In genomic region chrX:40094900-40095587, GRCh38 we compare ENCODE assay signal across 8 cellular contexts. TPM values are rescaled to one million over a fixed set of nuclear protein-coding genes. Genes with fewer than 3 reads are reported as not detected.
DNase-seq lines count a peak whose midpoint lies in the region; ATAC-seq, FAIRE-seq and TF ChIP-seq lines count a peak whose summit lies in the region.

No MANE protein-coding gene starts in this region.

- H3K4me3 ChIP-seq in GM12875 (ENCODE audit: low read depth, low read length) (peak overlapping the region; percentile 57), esophagus squamous epithelium (peak overlapping the region; percentile 74 to 86 (median 76))

- TF ChIP-seq POLR2A in esophagus squamous epithelium (IDR thresholded peaks at IDR 0.05): no peak

- H3K27ac ChIP-seq in RWPE1 (peak overlapping the region; percentile 87), esophagus squamous epithelium (peak overlapping the region; percentile 86 to 93 (median 92))

- peaks cover 1% of the 10 kb centered on the region for H3K36me3 Mint-ChIP-seq in progenitor cell of endocrine pancreas (ENCODE audit: insufficient read depth)

- TF ChIP-seq CTCF in GM12875 (IDR thresholded peaks at IDR 0.05; ENCODE audit: borderline replicate concordance, insufficient read depth, low read depth, low read length): no peak
- no peak for TF ChIP-seq CTCF in RWPE1 (conservative IDR thresholded peaks at IDR 0.05; ENCODE audit: low read depth)
- no peak for TF ChIP-seq CTCF in esophagus squamous epithelium (IDR thresholded peaks at IDR 0.05)
- TF ChIP-seq CTCF in progenitor cell of endocrine pancreas (IDR thresholded peaks at IDR 0.05; ENCODE audit: unreplicated experiment): no peak

- no peaks in the 10 kb centered on the region for H3K9me3 Mint-ChIP-seq in progenitor cell of endocrine pancreas (ENCODE audit: low read depth)

- intact Hi-C loops in esophagus squamous epithelium (cut with DNase I): loop anchor here (5.0 kb wide), 2 partner anchors 57 to 77 kb away; no protein-coding TSS in a partner anchor

- no peaks in the 10 kb centered on the region for H3K9me3 ChIP-seq in esophagus squamous epithelium

- H3K36me3 ChIP-seq in esophagus squamous epithelium: no peaks in the 10 kb centered on the region

- POLR2A ChIA-PET in RWPE1 (lab: Yijun Ruan, JAX; ENCODE audit: low non-redundant PET): no interaction called here

- peaks cover 35% of the 10 kb centered on the region for H3K27me3 Mint-ChIP-seq in progenitor cell of endocrine pancreas

- H3K4me1 Mint-ChIP-seq in progenitor cell of endocrine pancreas (ENCODE audit: low read depth): peaks cover 24% of the 10 kb centered on the region

- peak overlapping the region; percentile 90 for H3K27ac Mint-ChIP-seq in progenitor cell of endocrine pancreas

- no peak for DNase-seq in RWPE1 (ENCODE audit: low spot score)
- DNase-seq in esophagus squamous epithelium (lab: John Stamatoyannopoulos, UW): no peak
- DNase-seq in progenitor cell of endocrine pancreas (ENCODE audit: low spot score, unreplicated experiment): no peak
- no peak for DNase-seq in HTR-8/SVneo (ENCODE audit: insufficient read length, low spot score)
- DNase-seq in NCI-H1436 (lab: John Stamatoyannopoulos, UW): no peak
- no peak for DNase-seq in SKM-1 treated with dmso at 0.1 percent for 144 hours (lab: John Stamatoyannopoulos, UW; ENCODE audit: unreplicated experiment)

- peaks cover 0 to 22% (median 1%) of the 10 kb centered on the region in 4 donors for H3K27me3 ChIP-seq in esophagus squamous epithelium

- H3K4me1 ChIP-seq in esophagus squamous epithelium: peaks cover 25 to 70% (median 26%) of the 10 kb centered on the region in 3 donors

- no peak for ATAC-seq in HG03460 (IDR thresholded peaks at IDR 0.05; ENCODE audit: unreplicated experiment)

- 0 to 14% methylated on average over 8 to 27 of the region's 34 CpGs for WGBS in esophagus squamous epithelium, 2 donors

- FAIRE-seq in HTR-8/SVneo (lab: Jason Lieb, UNC): no peak

- CTCF ChIA-PET in RWPE1 (lab: Yijun Ruan, JAX): interaction anchor here (0.7 kb wide), 1 partner anchor 278 kb away, joined by 3 read pairs; no protein-coding TSS in a partner anchor

- peak overlapping the region; percentile 77 for H3K4me3 Mint-ChIP-seq in progenitor cell of endocrine pancreas (ENCODE audit: low read depth)

RNA-seq across cellular contexts. Expression of gene BCOR, which starts 2.7 kb away (rescaled TPM):
- total RNA-seq in esophagus squamous epithelium (10 to 100 TPM; 12.0 to 20.1 (median 17.4) TPM), progenitor cell of endocrine pancreas (20.5 TPM in 2 replicates)
